21 cellular contexts compared by ENCODE assay signal in genomic region chr10:44513592-44513991, GRCh38.
DNase-seq lines count a peak whose midpoint lies in the region; ATAC-seq and TF ChIP-seq lines count a peak whose summit lies in the region.
"Had no signal": no experiment of that assay in that cellular context is flagged by ENCODE, and none has a peak within 500 bp of the region (broad histone marks: within the 10 kb centered on the region; RNA-seq: fewer than 3 reads in every experiment).

No MANE protein-coding gene starts in this region.

- H3K27ac Mint-ChIP-seq in activated T-helper 17 cell treated with anti-CD3 and anti-CD28 coated beads, Interleukin-2, amount 50 U/mL, for 72 hours = no peak overlapping the region
- H3K27ac Mint-ChIP-seq: activated CD8-positive, alpha-beta T cell treated with anti-CD3 and anti-CD28 coated beads for 36 hours; activated T-cell treated with anti-CD3 and anti-CD28 coated beads, Interleukin-2, amount 50 U/mL, for 72 hours had no signal

- no peaks in the 10 kb centered on the region for H3K27me3 ChIP-seq in cardiac muscle cell
- H3K27me3 ChIP-seq in transverse colon = no peaks in the 10 kb centered on the region
- H3K27me3 ChIP-seq: neutrophil, tibial artery had no signal

- H3K4me3 Mint-ChIP-seq in activated T-helper 17 cell treated with anti-CD3 and anti-CD28 coated beads, Interleukin-2, amount 50 U/mL, for 72 hours = no peak overlapping the region
- H3K4me3 Mint-ChIP-seq: activated CD8-positive, alpha-beta T cell treated with anti-CD3 and anti-CD28 coated beads for 36 hours; activated T-cell treated with anti-CD3 and anti-CD28 coated beads, Interleukin-2, amount 50 U/mL, for 72 hours had no signal

- H3K4me3 ChIP-seq in cardiac muscle cell (no peak overlapping the region), fibroblast of the aortic adventitia (ENCODE audit: low read depth, low read length) (no peak overlapping the region), transverse colon (no peak overlapping the region)
- H3K4me3 ChIP-seq: coronary artery, skin epidermis, tibial artery had no signal

- peaks cover 17% of the 10 kb centered on the region for H3K4me1 ChIP-seq in cardiac muscle cell (ENCODE audit: low read depth)
- peaks cover 0 to 6% (median 0%) of the 10 kb centered on the region in 4 donors for H3K4me1 ChIP-seq in transverse colon

- H3K36me3 Mint-ChIP-seq in activated T-helper 17 cell treated with anti-CD3 and anti-CD28 coated beads, Interleukin-2, amount 50 U/mL, for 72 hours (ENCODE audit: low read depth) = no peaks in the 10 kb centered on the region

- no peak overlapping the region for H3K27ac ChIP-seq in cardiac muscle cell
- no peak overlapping the region for H3K27ac ChIP-seq in transverse colon
- H3K27ac ChIP-seq: coronary artery, epithelial cell of prostate, neutrophil, skin epidermis, tibial artery had no signal

- in situ Hi-C loops in transverse colon (cut with MboI; ENCODE audit: low pct_ligation_motif_present in 1 of 4, low pct_unique_long_range_greater_than_20kb in 1 of 4, low sequenced_read_pairs in 3 of 4) = no loop called here

- 64% methylated on average over 5 of the region's 5 CpGs for WGBS in transverse colon (ENCODE audit: low coverage in 1 of 2), 2 donors

- peak; percentile 56 for TF ChIP-seq CTCF in cardiac muscle cell (IDR thresholded peaks at IDR 0.05; ENCODE audit: low read depth, low read length)
- TF ChIP-seq CTCF in fibroblast of the aortic adventitia (IDR thresholded peaks at IDR 0.05; ENCODE audit: insufficient read depth, low read length) = peak; percentile 40
- TF ChIP-seq CTCF in transverse colon (IDR thresholded peaks at IDR 0.05) = no peak

- H3K36me3 ChIP-seq in cardiac muscle cell = no peaks in the 10 kb centered on the region
- H3K36me3 ChIP-seq in transverse colon = no peaks in the 10 kb centered on the region
- H3K36me3 ChIP-seq: neutrophil, tibial artery had no signal

- no peak for ATAC-seq in Right ventricle myocardium superior (ENCODE audit: poor library complexity)
- ATAC-seq in activated T-helper 17 cell treated with anti-CD3 and anti-CD28 coated beads, Interleukin-2, amount 50 U/mL, for 72 hours (replicated peaks) = no peak
- no peak for ATAC-seq in HG03521 (IDR thresholded peaks at IDR 0.05; ENCODE audit: unreplicated experiment)
- ATAC-seq: activated CD8-positive, alpha-beta T cell treated with anti-CD3 and anti-CD28 coated beads for 36 hours; activated T-cell treated with anti-CD3 and anti-CD28 coated beads, Interleukin-2, amount 50 U/mL, for 72 hours; PC-3 had no signal

- no peak for TF ChIP-seq POLR2A in transverse colon (IDR thresholded peaks at IDR 0.05)

- H3K27me3 Mint-ChIP-seq in activated T-helper 17 cell treated with anti-CD3 and anti-CD28 coated beads, Interleukin-2, amount 50 U/mL, for 72 hours = no peaks in the 10 kb centered on the region
- H3K27me3 Mint-ChIP-seq: activated CD8-positive, alpha-beta T cell treated with anti-CD3 and anti-CD28 coated beads for 36 hours had no signal

- no peaks in the 10 kb centered on the region for H3K4me1 Mint-ChIP-seq in activated T-helper 17 cell treated with anti-CD3 and anti-CD28 coated beads, Interleukin-2, amount 50 U/mL, for 72 hours

- H3K9me3 Mint-ChIP-seq in activated T-helper 17 cell treated with anti-CD3 and anti-CD28 coated beads, Interleukin-2, amount 50 U/mL, for 72 hours = no peaks in the 10 kb centered on the region
- H3K9me3 Mint-ChIP-seq: activated CD8-positive, alpha-beta T cell treated with anti-CD3 and anti-CD28 coated beads for 36 hours had no signal

- intact Hi-C loops in Right ventricle myocardium superior (cut with DNase I) (no loop called here), transverse colon (cut with DNase I; ENCODE audit: low total_unique reads) (no loop called here)

- TF ChIP-seq EP300 in transverse colon (IDR thresholded peaks at IDR 0.05; ENCODE audit: low read depth) = no peak

- DNase-seq in cardiac muscle cell (ENCODE audit: low read depth in 1 of 2, low spot score in 1 of 2) (peak in 1 of 2 donors; percentile 82), Right ventricle myocardium superior (no peak), RKO (ENCODE audit: low spot score) (peak; percentile 7), fibroblast of the aortic adventitia (ENCODE audit: low read depth) (peak; percentile 63), transverse colon (no peak), NCI-H2196 (lab: John Stamatoyannopoulos, UW; ENCODE audit: unreplicated experiment) (no peak)
- DNase-seq: activated CD8-positive, alpha-beta T cell treated with anti-CD3 and anti-CD28 coated beads for 36 hours; activated T-cell treated with anti-CD3 and anti-CD28 coated beads, Interleukin-2, amount 50 U/mL, for 72 hours; amniotic stem cell; Calu3; Karpas-422; kidney glomerular epithelial cell; NCI-H146; PC-3; tibial artery had no signal

- H3K9me3 ChIP-seq in cardiac muscle cell (ENCODE audit: low read depth) (no peaks in the 10 kb centered on the region), transverse colon (no peaks in the 10 kb centered on the region)
- H3K9me3 ChIP-seq: neutrophil, tibial artery had no signal

Comparison
In these comparisons a context has a peak if more than half of its experiments do, and no peak if none do; other contexts are left out.
1. DNase-seq: peak in RKO (single experiment) and fibroblast of the aortic adventitia (single experiment); none in Right ventricle myocardium superior (single experiment), transverse colon (single experiment) and NCI-H2196 (single experiment).
2. CTCF ChIP-seq: peak in cardiac muscle cell (single experiment) and fibroblast of the aortic adventitia (single experiment); none in transverse colon (0 of 5).